1 cellular context compared by ENCODE assay signal in genomic region chr4:83138979-83139378, GRCh38.
TF ChIP-seq lines count a peak whose summit lies in the region.

No MANE protein-coding gene starts in this region.

TF ChIP-seq in IMR-90, 13 proteins besides CTCF, POLR2A, EP300 and RAD21 (continued from another document):
- TF ChIP-seq ELK1 (IDR thresholded peaks at IDR 0.05; ENCODE audit: borderline replicate concordance, low read depth, low read length) (no peak), CEBPB (IDR thresholded peaks at IDR 0.05; ENCODE audit: low read depth, low read length) (no peak), FOS (IDR thresholded peaks at IDR 0.05; ENCODE audit: low read depth, low read length) (no peak), NFE2L2 (IDR thresholded peaks at IDR 0.05; ENCODE audit: low read depth, low read length) (no peak), MXI1 (IDR thresholded peaks at IDR 0.05; ENCODE audit: borderline replicate concordance, low read depth, low read length) (no peak), BHLHE40 (IDR thresholded peaks at IDR 0.05; ENCODE audit: low read depth, low read length) (no peak), MAFK (IDR thresholded peaks at IDR 0.05; ENCODE audit: low read depth, low read length) (no peak), RFX5 (IDR thresholded peaks at IDR 0.05; ENCODE audit: low read depth, low read length) (no peak), USF2 (IDR thresholded peaks at IDR 0.05; ENCODE audit: low read depth, low read length) (no peak), SMC3 (IDR thresholded peaks at IDR 0.05; ENCODE audit: low read depth, low read length) (no peak), CHD1 (IDR thresholded peaks at IDR 0.05; ENCODE audit: low read depth, low read length) (no peak)
